ENCODE assay signal across 18 cellular contexts in genomic region chr19:58000677-58001076, GRCh38. TPM values are rescaled to one million over a fixed set of nuclear protein-coding genes. Genes with fewer than 3 reads are reported as not detected.
DNase-seq lines count a peak whose midpoint lies in the region; ATAC-seq lines count a peak whose summit lies in the region.
"Had no signal": no experiment of that assay in that cellular context is flagged by ENCODE, and none has a peak within 500 bp of the region (broad histone marks: within the 10 kb centered on the region; RNA-seq: fewer than 3 reads in every experiment).

No MANE protein-coding gene starts in this region.

- H3K36me3 Mint-ChIP-seq in activated CD4-positive, alpha-beta T cell treated with anti-CD3 and anti-CD28 coated beads, Interleukin-2, amount 10 ng/mL, durations not matched to agents 7 days and 5 days (ENCODE audit: low read depth), result peaks cover 92% of the 10 kb centered on the region
- H3K36me3 Mint-ChIP-seq in T-helper 17 cell (ENCODE audit: low read depth), result peaks cover 12% of the 10 kb centered on the region

- ATAC-seq in T-helper 17 cell (no peak), HG02885 (IDR thresholded peaks at IDR 0.05; ENCODE audit: poor library complexity, unreplicated experiment) (no peak), GM18519 (IDR thresholded peaks at IDR 0.05; ENCODE audit: low FRiP score, unreplicated experiment) (no peak)

- POLR2A ChIA-PET in activated CD4-positive, alpha-beta T cell treated with anti-CD3 and anti-CD28 coated beads, Interleukin-2, amount 10 ng/mL, durations not matched to agents 7 days and 5 days (lab: Charles Lee), result no interaction called here

- H3K4me3 ChIP-seq in iPS-20b (ENCODE audit: low read length) (peak overlapping the region; percentile 96), skeletal muscle tissue (ENCODE audit: low read length in 3 of 3) (peak overlapping the region; percentile 92 to 97 (median 92))
- H3K4me3 ChIP-seq: sigmoid colon, testis had no signal

- H3K4me1 ChIP-seq in iPS-20b (ENCODE audit: insufficient read depth, low read length) (peaks cover 6% of the 10 kb centered on the region; the same call in 1 of the 2 replicates), skeletal muscle tissue (ENCODE audit: control insufficient read depth in 3 of 3, insufficient read depth in 3 of 3, low read length in 3 of 3) (peaks cover 16 to 28% (median 25%) of the 10 kb centered on the region in 3 donors)

- H3K27me3 ChIP-seq in iPS-20b (ENCODE audit: insufficient read depth, low read length), result no peaks in the 10 kb centered on the region
- H3K27me3 ChIP-seq in skeletal muscle tissue (ENCODE audit: control insufficient read depth in 3 of 3, insufficient read depth in 3 of 3, low read length in 3 of 3), result no peaks in the 10 kb centered on the region
- H3K27me3 ChIP-seq: cardiac muscle cell, sigmoid colon, testis had no signal

- peaks cover 65% of the 10 kb centered on the region for H3K36me3 ChIP-seq in iPS-20b (ENCODE audit: insufficient read depth, low read depth, low read length)
- H3K36me3 ChIP-seq in skeletal muscle tissue (ENCODE audit: control insufficient read depth in 3 of 3, insufficient read depth in 3 of 3, low read length in 3 of 3), result peaks cover 57 to 66% (median 62%) of the 10 kb centered on the region in 3 donors

- H3K9me3 ChIP-seq in T-helper 17 cell (ENCODE audit: control insufficient read depth, low read length, poor library complexity, severe bottlenecking) (peaks cover 22% of the 10 kb centered on the region), iPS-20b (ENCODE audit: insufficient read depth, low read depth, low read length) (peaks cover 58% of the 10 kb centered on the region), skeletal muscle tissue (ENCODE audit: control insufficient read depth in 3 of 3, low read length in 3 of 3) (peaks cover 8 to 26% (median 24%) of the 10 kb centered on the region in 3 donors)
- H3K9me3 ChIP-seq: testis had no signal

- no peaks in the 10 kb centered on the region for H3K27me3 Mint-ChIP-seq in activated CD4-positive, alpha-beta T cell treated with anti-CD3 and anti-CD28 coated beads, Interleukin-2, amount 10 ng/mL, durations not matched to agents 7 days and 5 days
- H3K27me3 Mint-ChIP-seq in T-helper 17 cell, result no peaks in the 10 kb centered on the region
- H3K27me3 Mint-ChIP-seq: activated B cell treated with CpG ODN at 0.5 μM for 24 hours had no signal

- peak overlapping the region; percentile 80 for H3K4me3 Mint-ChIP-seq in activated CD4-positive, alpha-beta T cell treated with anti-CD3 and anti-CD28 coated beads, Interleukin-2, amount 10 ng/mL, durations not matched to agents 7 days and 5 days
- peak overlapping the region; percentile 45 for H3K4me3 Mint-ChIP-seq in T-helper 17 cell

- H3K4me1 Mint-ChIP-seq in activated CD4-positive, alpha-beta T cell treated with anti-CD3 and anti-CD28 coated beads, Interleukin-2, amount 10 ng/mL, durations not matched to agents 7 days and 5 days, result peaks cover 31% of the 10 kb centered on the region
- peaks cover 2% of the 10 kb centered on the region for H3K4me1 Mint-ChIP-seq in T-helper 17 cell

- H3K27ac Mint-ChIP-seq in activated CD4-positive, alpha-beta T cell treated with anti-CD3 and anti-CD28 coated beads, Interleukin-2, amount 10 ng/mL, durations not matched to agents 7 days and 5 days, result peak overlapping the region; percentile 16
- peak overlapping the region; percentile 39 for H3K27ac Mint-ChIP-seq in T-helper 17 cell
- H3K27ac Mint-ChIP-seq: activated B cell treated with CpG ODN at 0.5 μM for 24 hours had no signal

- H3K9ac ChIP-seq in iPS-20b (ENCODE audit: low read depth, low read length) (no peak overlapping the region), skeletal muscle tissue (ENCODE audit: low read depth in 1 of 3, low read length in 3 of 3) (no peak overlapping the region)

- peaks cover 59% of the 10 kb centered on the region for H3K9me3 Mint-ChIP-seq in activated CD4-positive, alpha-beta T cell treated with anti-CD3 and anti-CD28 coated beads, Interleukin-2, amount 10 ng/mL, durations not matched to agents 7 days and 5 days

- CTCF ChIA-PET in activated CD4-positive, alpha-beta T cell treated with anti-CD3 and anti-CD28 coated beads, Interleukin-2, amount 10 ng/mL, durations not matched to agents 7 days and 5 days (lab: Charles Lee), result interaction anchor here (0.6 kb wide), 1 partner anchor 144 kb away, joined by 3 read pairs; no protein-coding TSS in a partner anchor

- no peak for DNase-seq in activated CD4-positive, alpha-beta T cell treated with anti-CD3 and anti-CD28 coated beads, Interleukin-2, amount 10 ng/mL, durations not matched to agents 7 days and 5 days
- DNase-seq in activated CD4-positive, alpha-beta T cell treated with anti-CD3 and anti-CD28 coated beads for 48 hours, result no peak
- no peak for DNase-seq in T-helper 17 cell
- DNase-seq in T-helper 9 cell, result no peak
- DNase-seq: activated B cell treated with CpG ODN at 0.5 μM for 24 hours; activated effector memory CD4-positive, alpha-beta T cell treated with Interleukin-2 at 50 U/mL for 16 hours; DMS 273 treated with DMSO at 0.1 percent for 48 hours; kidney glomerular epithelial cell; MV-4-11; NCI-H2171 treated with DMSO at 0.1 percent for 48 hours; sigmoid colon; testis had no signal

- no peak overlapping the region for H3K27ac ChIP-seq in iPS-20b (ENCODE audit: low read length)
- H3K27ac ChIP-seq in skeletal muscle tissue (ENCODE audit: low read depth, low read length), result no peak overlapping the region
- H3K27ac ChIP-seq: sigmoid colon, testis had no signal

RNA-seq across cellular contexts. Expression of gene ZNF606, which starts 1.9 kb away (rescaled TPM):
- total RNA-seq in activated CD4-positive, alpha-beta T cell treated with anti-CD3 and anti-CD28 coated beads, Interleukin-2, amount 10 ng/mL, durations not matched to agents 7 days and 5 days, result 10 to 100 TPM; 11.1 to 15.3 TPM
- 1 to 10 TPM; 7.1 TPM for total RNA-seq in T-helper 17 cell
- 15.1 TPM for total RNA-seq in skeletal muscle tissue
- total RNA-seq: HT-29 had no signal

RNA-seq across cellular contexts. Expression of gene C19orf18, which starts 26.3 kb away (rescaled TPM):
- under 1 TPM; 0.37 to 0.82 TPM for total RNA-seq in activated CD4-positive, alpha-beta T cell treated with anti-CD3 and anti-CD28 coated beads, Interleukin-2, amount 10 ng/mL, durations not matched to agents 7 days and 5 days
- total RNA-seq in T-helper 17 cell (under 1 TPM; 0.37 to 0.65 TPM), skeletal muscle tissue (not detected)
- total RNA-seq: HT-29 had no signal

RNA-seq across cellular contexts. Expression of gene ZSCAN1, which starts 33.1 kb away (rescaled TPM):
- total RNA-seq in activated CD4-positive, alpha-beta T cell treated with anti-CD3 and anti-CD28 coated beads, Interleukin-2, amount 10 ng/mL, durations not matched to agents 7 days and 5 days, result not detected
- not detected for total RNA-seq in T-helper 17 cell
- not detected for total RNA-seq in skeletal muscle tissue
- total RNA-seq: activated B cell treated with CpG ODN at 0.5 μM for 24 hours, HT-29, sigmoid colon had no signal

RNA-seq across cellular contexts. Expression of gene ZNF256, which starts 53.2 kb away (rescaled TPM):
- total RNA-seq in activated CD4-positive, alpha-beta T cell treated with anti-CD3 and anti-CD28 coated beads, Interleukin-2, amount 10 ng/mL, durations not matched to agents 7 days and 5 days, result 1 to 10 TPM; 9.1 to 9.3 TPM
- total RNA-seq in T-helper 17 cell (10 to 100 TPM; 11.9 to 12.6 TPM), skeletal muscle tissue (12.0 TPM)
- total RNA-seq: HT-29 had no signal

RNA-seq across cellular contexts. Expression of gene ZNF135, which starts 58.4 kb away (rescaled TPM):
- total RNA-seq in activated CD4-positive, alpha-beta T cell treated with anti-CD3 and anti-CD28 coated beads, Interleukin-2, amount 10 ng/mL, durations not matched to agents 7 days and 5 days, result 1 to 10 TPM in 1 of 2 experiments, under 1 TPM in 1; 0.77 to 1.1 TPM
- total RNA-seq in T-helper 17 cell (under 1 TPM; 0.16 to 0.57 TPM), skeletal muscle tissue (10.4 TPM)
- total RNA-seq: HT-29 had no signal
